ENCODE assay signal across 19 cellular contexts in genomic region chr22:41613456-41613855, GRCh38. TPM values are rescaled to one million over a fixed set of nuclear protein-coding genes. Genes with fewer than 3 reads are reported as not detected.
"Had no signal": no experiment of that assay in that cellular context is flagged by ENCODE, and none has a peak within 500 bp of the region (broad histone marks: within the 10 kb centered on the region; RNA-seq: fewer than 3 reads in every experiment).

No MANE protein-coding gene starts in this region.

- H3K36me3 ChIP-seq: gastrocnemius medialis, ovary, right atrium auricular region, suprapubic skin, thyroid gland, vagina had no signal

- H3K9me3 ChIP-seq: gastrocnemius medialis, heart right ventricle, ovary, right atrium auricular region, suprapubic skin, thyroid gland, upper lobe of left lung, vagina had no signal

- FAIRE-seq: keratinocyte had no signal

- DNase-seq: erythroblast; gastrocnemius medialis; heart right ventricle; immature natural killer cell; left ventricle myocardium superior; mammary epithelial cell; naive thymus-derived CD8-positive, alpha-beta T cell; ovary; stimulated activated CD4-positive, alpha-beta T cell treated with anti-CD3 and anti-CD28 coated beads, Interleukin-4, amount 100 ng/mL, for 1 hour; stimulated activated CD8-positive, alpha-beta memory T cell treated with anti-CD3 and anti-CD28 coated beads, Interleukin-4, amount 100 ng/mL, for 48 hours; stimulated activated naive CD8-positive, alpha-beta T cell treated with anti-CD3 and anti-CD28 coated beads, Interleukin-15, Interleukin-2, amounts not matched to agents 100 U/mL and 50 U/mL, for 24 hours; thyroid gland; upper lobe of left lung had no signal

- ATAC-seq: gastrocnemius medialis; left ventricle myocardium superior; naive thymus-derived CD8-positive, alpha-beta T cell; stimulated activated effector memory CD8-positive, alpha-beta T cell treated with anti-CD3 and anti-CD28 coated beads, Interleukin-12 subunit alpha, Interleukin-12 subunit beta, amount 100 ng/mL, for 72 hours; stimulated activated naive CD8-positive, alpha-beta T cell treated with anti-CD3 and anti-CD28 coated beads, Interleukin-15, Interleukin-2, amounts not matched to agents 100 U/mL and 50 U/mL, for 24 hours had no signal

- H3K4me3 ChIP-seq: gastrocnemius medialis, heart right ventricle, ovary, right atrium auricular region, suprapubic skin, thyroid gland, upper lobe of left lung, vagina had no signal

- H3K4me1 ChIP-seq: suprapubic skin, thyroid gland, vagina had no signal

- H3K27ac ChIP-seq: gastrocnemius medialis, heart right ventricle, ovary, right atrium auricular region, suprapubic skin, thyroid gland, upper lobe of left lung, vagina had no signal

- H3K27me3 ChIP-seq: gastrocnemius medialis, heart right ventricle, ovary, right atrium auricular region, suprapubic skin, thyroid gland, upper lobe of left lung, vagina had no signal

RNA-seq across cellular contexts. Expression of gene CSDC2, which starts 52.6 kb away (rescaled TPM):
- total RNA-seq: mononuclear cell; naive thymus-derived CD8-positive, alpha-beta T cell had no signal
